In genomic region chr10:97078280-97079156, GRCh38 we compare ENCODE assay signal across 18 cellular contexts.
DNase-seq lines count a peak whose midpoint lies in the region; ATAC-seq, FAIRE-seq and TF ChIP-seq lines count a peak whose summit lies in the region.
"Had no signal": no experiment of that assay in that cellular context is flagged by ENCODE, and none has a peak within 500 bp of the region (broad histone marks: within the 10 kb centered on the region; RNA-seq: fewer than 3 reads in every experiment).

No MANE protein-coding gene starts in this region.

- no peak overlapping the region for H3K56ac ChIP-seq in H1 (replicated peaks; ENCODE audit: insufficient read length, low read depth, low read length)

- TF ChIP-seq EP300 in H1 (IDR thresholded peaks at IDR 0.05; ENCODE audit: borderline replicate concordance in 1 of 2, low read depth in 2 of 2, low read length in 2 of 2): no peak

- FAIRE-seq in H1 (lab: Jason Lieb, UNC): no peak
- FAIRE-seq: GM12892, GM19239 had no signal

- 72% methylated on average over 15 of the region's 15 CpGs; no CpG with 5 or more reads in 1 of the 2 experiments for WGBS in H1 (ENCODE audit: extremely low coverage in 1 of 2, insufficient coverage in 1 of 2, insufficient read length in 1 of 2, insufficient replicate concordance in 2 of 2, low coverage in 1 of 2, low lambda C conversion rate in 2 of 2, missing lambda C conversion rate in 1 of 2), 2 experiments
- WGBS in neuronal stem cell (ENCODE audit: extremely low coverage in 2 of 2, insufficient read length in 2 of 2, insufficient replicate concordance in 1 of 2), 2 donors: no CpG with 5 or more reads among the region's 15 CpGs

- TF ChIP-seq RAD21 in H1 (IDR thresholded peaks at IDR 0.05 in 1 of 2, conservative IDR thresholded peaks at IDR 0.05 in 1 of 2; ENCODE audit: low read depth in 2 of 2, low read length in 2 of 2): no peak

- H2BK120ac ChIP-seq in H1 (replicated peaks; ENCODE audit: low read depth, low read length): no peak overlapping the region
- no peak overlapping the region for H2BK120ac ChIP-seq in neuronal stem cell (ENCODE audit: low read depth, low read length)

- H4K8ac ChIP-seq in H1 (ENCODE audit: extremely low read depth, insufficient read depth, low read length) (no peak overlapping the region), neuronal stem cell (ENCODE audit: low read depth, low read length) (no peak overlapping the region)

- H4K20me1 ChIP-seq in DND-41 (ENCODE audit: insufficient read depth, low read length) (peaks cover 25% of the 10 kb centered on the region), H1 (replicated peaks in 1 of 2; ENCODE audit: control insufficient read depth in 1 of 2, insufficient read depth in 2 of 2, low read length in 2 of 2) (peaks cover 0 to 1% of the 10 kb centered on the region in 2 experiments)

- H3K4me2 ChIP-seq in DND-41 (ENCODE audit: insufficient read depth, low read length) (no peak overlapping the region), H1 (ENCODE audit: insufficient read depth in 1 of 2, low read depth in 2 of 2, low read length in 2 of 2) (no peak overlapping the region), neuronal stem cell (ENCODE audit: insufficient read depth, low read length, poor library complexity, severe bottlenecking) (no peak overlapping the region)

- H3K27me3 ChIP-seq in DND-41 (ENCODE audit: insufficient read depth, low read length, poor library complexity) (peaks cover 3% of the 10 kb centered on the region), H1 (replicated peaks in 1 of 4; ENCODE audit: control insufficient read depth in 3 of 4, extremely low read depth in 1 of 4, insufficient read depth in 3 of 4, low read length in 3 of 4) (no peaks in the 10 kb centered on the region), neuronal stem cell (ENCODE audit: control insufficient read depth in 3 of 3, insufficient read depth in 3 of 3, low read depth in 1 of 3, low read length in 3 of 3) (peaks cover 0 to 47% (median 2%) of the 10 kb centered on the region in 3 experiments)

- H3K79me1 ChIP-seq in H1 (ENCODE audit: low read depth, low read length) (no peaks in the 10 kb centered on the region), neuronal stem cell (ENCODE audit: low read depth, low read length) (no peaks in the 10 kb centered on the region)

- CTCF ChIA-PET in H1 (lab: Charles Lee; ENCODE audit: partially characterized antibody): interaction anchor here (0.9 to 42.3 kb wide), 13 partner anchors 6 to 139 kb away, joined by 3 to 1348 read pairs (median 6); partner anchors contain the start of gene SLIT1

- H3K79me2 ChIP-seq in DND-41 (ENCODE audit: insufficient read depth, low read length) (no peaks in the 10 kb centered on the region), H1 (ENCODE audit: control insufficient read depth in 1 of 2, insufficient read depth in 2 of 2, low read length in 2 of 2) (no peaks in the 10 kb centered on the region)

- no peak overlapping the region for H2AFZ ChIP-seq in DND-41 (ENCODE audit: low read depth, low read length)
- H2AFZ ChIP-seq in H1 (ENCODE audit: low read length): 0 out of 2 replicates have a peak overlapping the region, but pooled peaks have one; percentile 18
- H2AFZ ChIP-seq in neuronal stem cell (ENCODE audit: low read length): no peak overlapping the region

- H3K36me3 ChIP-seq in DND-41 (ENCODE audit: insufficient read depth, low read length) (no peaks in the 10 kb centered on the region), H1 (ENCODE audit: control insufficient read depth in 2 of 4, insufficient read depth in 4 of 4, low read length in 3 of 4) (no peaks in the 10 kb centered on the region), neuronal stem cell (replicated peaks in 1 of 2; ENCODE audit: control insufficient read depth in 2 of 2, insufficient read depth in 2 of 2, low read length in 2 of 2) (no peaks in the 10 kb centered on the region)

- 0 out of 2 replicates have a peak overlapping the region, but pooled peaks have one; percentile 0 for H2BK20ac ChIP-seq in H1 (ENCODE audit: low read length)

- H3K4me3 ChIP-seq in DND-41 (ENCODE audit: low read depth in 1 of 2, low read length in 2 of 2): no peak overlapping the region
- H3K4me3 ChIP-seq in Jurkat, Clone E6-1 (ENCODE audit: low read length): no peak overlapping the region
- no peak overlapping the region for H3K4me3 ChIP-seq in H1 (ENCODE audit: extremely low read depth in 1 of 4, insufficient read depth in 2 of 4, low read depth in 3 of 4, low read length in 4 of 4)
- peak overlapping the region in 1 of 2 donors; percentile 14 for H3K4me3 ChIP-seq in neuronal stem cell (ENCODE audit: low read length in 2 of 2)

- no peak overlapping the region for H2AK5ac ChIP-seq in H1 (ENCODE audit: low read depth, low read length)
- H2AK5ac ChIP-seq in neuronal stem cell (ENCODE audit: low read depth, low read length): no peak overlapping the region

- no peak overlapping the region for H3K23ac ChIP-seq in H1 (ENCODE audit: insufficient read length)
- H3K23ac ChIP-seq in neuronal stem cell (ENCODE audit: low read depth, low read length, poor library complexity): no peak overlapping the region

- H3K23me2 ChIP-seq in H1 (ENCODE audit: low read depth, low read length): no peaks in the 10 kb centered on the region

- peak; percentile 42 for DNase-seq in DND-41
- peak; percentile 68 for DNase-seq in Jurkat, Clone E6-1 (ENCODE audit: low read depth, low spot score)
- DNase-seq in H1 (ENCODE audit: low read depth in 1 of 2, low spot score in 2 of 2): no peak
- DNase-seq in neuronal stem cell (ENCODE audit: low spot score): no peak
- DNase-seq in globus pallidus (ENCODE audit: low spot score): no peak
- DNase-seq in occipital lobe (lab: John Stamatoyannopoulos, UW): no peak
- no peak for DNase-seq in NCI-H2227 treated with DMSO at 0.1 percent for 48 hours (lab: John Stamatoyannopoulos, UW)
- DNase-seq: ACHN; C1 segment of cervical spinal cord; Calu3; CD4-positive, alpha-beta T cell; DMS 273 treated with DMSO at 0.1 percent for 48 hours; GDM1; H9; KBM-7 had no signal

- H3K4me1 ChIP-seq in DND-41 (ENCODE audit: insufficient read depth, low read length) (no peaks in the 10 kb centered on the region), H1 (replicated peaks in 1 of 4; ENCODE audit: control insufficient read depth in 3 of 4, insufficient read depth in 4 of 4, low read length in 3 of 4) (peaks cover 0 to 29% (median 14%) of the 10 kb centered on the region in 4 experiments; a peak in 5 of 7 replicates), neuronal stem cell (ENCODE audit: control insufficient read depth in 2 of 2, insufficient read depth in 1 of 2, low read depth in 1 of 2, low read length in 2 of 2) (peaks cover 2 to 7% of the 10 kb centered on the region in 2 donors)

- 0 out of 2 replicates have a peak overlapping the region, but pooled peaks have one; percentile 46 for H2BK15ac ChIP-seq in H1 (ENCODE audit: low read length)
- no peak overlapping the region for H2BK15ac ChIP-seq in neuronal stem cell (ENCODE audit: low read length)

- H4K5ac ChIP-seq in H1 (ENCODE audit: insufficient read length, low read depth, low read length): no peak overlapping the region

- ATAC-seq in DND-41 (ENCODE audit: insufficient read depth, low read depth) (peak; percentile 63), HG03045 (IDR thresholded peaks at IDR 0.05; ENCODE audit: unreplicated experiment) (no peak)

- peak overlapping the region; percentile 1; the same call in 1 of the 2 replicates for H2BK12ac ChIP-seq in H1 (ENCODE audit: low read depth, low read length)
- no peak overlapping the region for H2BK12ac ChIP-seq in neuronal stem cell (ENCODE audit: low read length)

- H3K18ac ChIP-seq in H1 (ENCODE audit: extremely low read depth, low read length): peak overlapping the region; percentile 2; the same call in 1 of the 2 replicates
- H3K18ac ChIP-seq in neuronal stem cell (ENCODE audit: low read length): peak overlapping the region; percentile 21

- H3K9me3 ChIP-seq in DND-41 (ENCODE audit: insufficient read depth, low read length, severe bottlenecking) (no peaks in the 10 kb centered on the region), H1 (ENCODE audit: insufficient read depth in 2 of 2, low read depth in 1 of 2, low read length in 1 of 2) (no peaks in the 10 kb centered on the region), neuronal stem cell (replicated peaks in 1 of 2; ENCODE audit: control insufficient read depth in 2 of 2, insufficient read depth in 1 of 2, low read depth in 1 of 2, low read length in 2 of 2) (no peaks in the 10 kb centered on the region)

- H3K27ac ChIP-seq in DND-41 (ENCODE audit: low read length) (no peak overlapping the region), H1 (ENCODE audit: low read depth, low read length) (no peak overlapping the region), neuronal stem cell (replicated peaks; ENCODE audit: low read length) (no peak overlapping the region)

- no peak overlapping the region for H3K9ac ChIP-seq in DND-41 (ENCODE audit: low read depth, low read length)
- H3K9ac ChIP-seq in H1 (replicated peaks in 1 of 4; ENCODE audit: extremely low read depth in 1 of 4, low read depth in 3 of 4, low read length in 3 of 4): no peak overlapping the region
- H3K9ac ChIP-seq in neuronal stem cell (ENCODE audit: low read depth, low read length, poor library complexity): peak overlapping the region; percentile 27

- H4K91ac ChIP-seq in H1 (replicated peaks; ENCODE audit: insufficient read length, low read length) (peak overlapping the region; percentile 23), neuronal stem cell (ENCODE audit: low read depth, low read length, poor library complexity) (no peak overlapping the region)

- H3K14ac ChIP-seq in H1 (ENCODE audit: insufficient read length) (no peak overlapping the region), neuronal stem cell (ENCODE audit: low read length) (peak overlapping the region; percentile 86)

- no peak for TF ChIP-seq POLR2A in H1 (IDR thresholded peaks at IDR 0.05; ENCODE audit: control extremely low read depth in 1 of 2, low read depth in 2 of 2, low read length in 2 of 2)

- TF ChIP-seq CTCF in DND-41 (IDR thresholded peaks at IDR 0.05; ENCODE audit: borderline replicate concordance, extremely low read depth, low read length, poor library complexity, severe bottlenecking) (no peak), H1 (IDR thresholded peaks at IDR 0.05; ENCODE audit: control extremely low read depth in 1 of 3, insufficient read depth in 1 of 3, low read depth in 1 of 3, low read length in 3 of 3) (no peak)

- H3K4ac ChIP-seq in H1 (replicated peaks; ENCODE audit: insufficient read length, low read depth, low read length): no peak overlapping the region
- H3K4ac ChIP-seq in neuronal stem cell (ENCODE audit: low read length): no peak overlapping the region

- POLR2A ChIA-PET in H1 (lab: Charles Lee; ENCODE audit: partially characterized antibody): no interaction called here

- no peak overlapping the region; the same call in 1 of the 2 replicates for H2BK5ac ChIP-seq in H1 (ENCODE audit: low read depth, low read length)
- no peak overlapping the region for H2BK5ac ChIP-seq in neuronal stem cell (ENCODE audit: low read length)

TF ChIP-seq in H1, 55 proteins besides CTCF, POLR2A, EP300 and RAD21 (continues in another document):
- TF ChIP-seq BCL11A (IDR thresholded peaks at IDR 0.05; ENCODE audit: low read depth in 2 of 2, low read length in 2 of 2) (no peak), ZNF274 (IDR thresholded peaks at IDR 0.05; ENCODE audit: borderline replicate concordance, extremely low read depth, low read length) (no peak), KDM1A (IDR thresholded peaks at IDR 0.05; ENCODE audit: borderline replicate concordance, low read length) (peak; percentile 75; the same call in 1 of the 2 replicates), JUND (IDR thresholded peaks at IDR 0.05; ENCODE audit: low read length) (no peak)

Comparison
In these comparisons a context has a peak if more than half of its experiments do, and no peak if none do; other contexts are left out.
1. DNase-seq: peak in DND-41 (single experiment) and Jurkat, Clone E6-1 (single experiment); none in H1 (0 of 2), neuronal stem cell (single experiment), globus pallidus (single experiment), occipital lobe (single experiment) and NCI-H2227 treated with DMSO at 0.1 percent for 48 hours (single experiment).